In the genomic region with DNA sequence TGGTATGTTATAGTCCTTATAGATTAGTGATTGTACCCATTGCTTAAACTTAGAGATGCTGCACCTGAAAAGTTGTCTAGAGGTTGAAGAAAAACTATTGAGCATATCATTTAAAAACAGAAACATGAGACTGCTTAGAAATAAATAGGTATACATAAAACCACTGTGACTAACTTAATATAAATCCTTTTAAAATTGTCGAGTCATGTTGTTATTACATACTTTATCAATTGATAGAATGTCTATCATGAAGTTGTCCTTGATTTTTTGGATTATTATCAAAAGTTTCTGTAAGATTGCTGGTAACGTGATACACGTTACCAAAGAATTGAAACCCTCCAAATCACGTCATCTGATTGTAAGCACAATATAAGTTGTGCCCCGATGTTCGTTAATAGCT, we compare ENCODE assay signal across 2 cellular contexts.
TF ChIP-seq lines count a peak whose summit lies in the region.

No MANE protein-coding gene starts in this region.

TF ChIP-seq in HepG2, 621 proteins besides CTCF, POLR2A, EP300 and RAD21:
- TF ChIP-seq ZNF326 (CRISPR knock-in tag; IDR thresholded peaks at IDR 0.05; ENCODE audit: borderline replicate concordance) (no peak), NFE2L2 (IDR thresholded peaks at IDR 0.05; ENCODE audit: low read length) (peak; percentile 62), ZNF30 (CRISPR knock-in tag; IDR thresholded peaks at IDR 0.05) (no peak), MAFK (conservative IDR thresholded peaks at IDR 0.05 in 1 of 2, IDR thresholded peaks at IDR 0.05 in 1 of 2; ENCODE audit: low read length in 2 of 2) (peak; percentile 21 to 39; a peak in 1 of 4 replicates), MAFF (IDR thresholded peaks at IDR 0.05; ENCODE audit: low read depth, low read length) (peak; percentile 19; the same call in 1 of the 2 replicates)
- TF ChIP-seq, protein P1, sequence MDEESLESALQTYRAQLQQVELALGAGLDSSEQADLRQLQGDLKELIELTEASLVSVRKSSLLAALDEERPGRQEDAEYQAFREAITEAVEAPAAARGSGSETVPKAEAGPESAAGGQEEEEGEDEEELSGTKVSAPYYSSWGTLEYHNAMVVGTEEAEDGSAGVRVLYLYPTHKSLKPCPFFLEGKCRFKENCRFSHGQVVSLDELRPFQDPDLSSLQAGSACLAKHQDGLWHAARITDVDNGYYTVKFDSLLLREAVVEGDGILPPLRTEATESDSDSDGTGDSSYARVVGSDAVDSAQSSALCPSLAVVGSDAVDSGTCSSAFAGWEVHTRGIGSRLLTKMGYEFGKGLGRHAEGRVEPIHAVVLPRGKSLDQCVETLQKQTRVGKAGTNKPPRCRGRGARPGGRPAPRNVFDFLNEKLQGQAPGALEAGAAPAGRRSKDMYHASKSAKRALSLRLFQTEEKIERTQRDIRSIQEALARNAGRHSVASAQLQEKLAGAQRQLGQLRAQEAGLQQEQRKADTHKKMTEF (CRISPR knock-in tag; IDR thresholded peaks at IDR 0.05): no peak

TF ChIP-seq in IMR-90, 13 proteins besides CTCF, POLR2A, EP300 and RAD21:
- peak; percentile 66 for TF ChIP-seq NFE2L2 (IDR thresholded peaks at IDR 0.05; ENCODE audit: low read depth, low read length)
- TF ChIP-seq MAZ (IDR thresholded peaks at IDR 0.05; ENCODE audit: borderline replicate concordance, low read depth, low read length): no peak
